Comparison of ENCODE assay signal across 15 cellular contexts in the genomic region with DNA sequence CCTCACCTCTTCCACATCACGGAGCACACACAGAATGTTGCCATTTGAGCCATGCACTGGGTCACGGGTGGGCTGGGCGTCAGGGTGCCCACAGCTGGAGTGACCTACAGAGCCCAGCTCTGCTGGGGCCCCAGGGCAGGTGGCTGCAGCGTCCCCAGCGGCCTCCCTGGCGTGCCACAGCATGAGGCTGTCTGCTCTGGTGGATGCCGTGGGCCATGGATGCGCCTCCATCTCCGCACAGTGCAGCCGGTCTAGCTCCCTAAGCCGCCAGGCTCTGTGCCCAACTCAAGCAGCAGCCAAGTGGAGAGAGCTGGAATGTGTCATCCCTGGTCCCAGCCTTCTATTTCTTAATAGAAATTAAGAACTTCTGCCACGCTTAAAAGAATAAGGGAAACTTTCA. TPM values are rescaled to one million over a fixed set of nuclear protein-coding genes. Genes with fewer than 3 reads are reported as not detected.
DNase-seq lines count a peak whose midpoint lies in the region; ATAC-seq and TF ChIP-seq lines count a peak whose summit lies in the region.
"Had no signal": no experiment of that assay in that cellular context is flagged by ENCODE, and none has a peak within 500 bp of the region (broad histone marks: within the 10 kb centered on the region; RNA-seq: fewer than 3 reads in every experiment).

No MANE protein-coding gene starts in this region.

- no peak overlapping the region for H4K91ac ChIP-seq in trophoblast cell (ENCODE audit: low read depth, low read length)

- H3K9me3 ChIP-seq in trophoblast cell (ENCODE audit: insufficient read depth, low read depth, low read length), result no peaks in the 10 kb centered on the region
- H3K9me3 ChIP-seq in Karpas-422 (ENCODE audit: low read length), result no peaks in the 10 kb centered on the region
- H3K9me3 ChIP-seq: tibial artery had no signal

- H3K4me1 ChIP-seq in trophoblast cell (ENCODE audit: control insufficient read depth in 1 of 2, insufficient read depth in 2 of 2, low read length in 2 of 2) (peaks cover 0 to 6% of the 10 kb centered on the region in 2 experiments), Karpas-422 (ENCODE audit: low read length) (no peaks in the 10 kb centered on the region)

- no peak for ATAC-seq in stimulated activated memory B cell treated with anti-CD40 and anti-IgM and Interleukin-4, amounts not matched to agents 10 μg/mL and 1 μg/mL and 100 μg/mL, for 72 hours
- no peak for ATAC-seq in HG03108 (IDR thresholded peaks at IDR 0.05; ENCODE audit: unreplicated experiment)

- no peak overlapping the region for H3K14ac ChIP-seq in trophoblast cell (ENCODE audit: low read length)

- H3K4me2 ChIP-seq in trophoblast cell (ENCODE audit: low read length) (no peak overlapping the region), Karpas-422 (ENCODE audit: low read depth, low read length, poor library complexity, severe bottlenecking) (no peak overlapping the region)

- no peaks in the 10 kb centered on the region for H3K27me3 Mint-ChIP-seq in stimulated activated memory B cell treated with anti-CD40 and anti-IgM and Interleukin-4, amounts not matched to agents 10 μg/mL and 1 μg/mL and 100 μg/mL, for 72 hours
- H3K27me3 Mint-ChIP-seq: activated B cell treated with CpG ODN at 0.5 μM for 24 hours, B cell had no signal

- H3K36me3 ChIP-seq in trophoblast cell (ENCODE audit: control insufficient read depth in 1 of 2, insufficient read depth in 2 of 2, low read length in 2 of 2) (peaks cover 0 to 3% of the 10 kb centered on the region in 2 experiments), Karpas-422 (ENCODE audit: insufficient read depth, low read length) (no peaks in the 10 kb centered on the region)
- H3K36me3 ChIP-seq: tibial artery had no signal

- H3K9ac ChIP-seq in trophoblast cell (ENCODE audit: low read length) (no peak overlapping the region), Karpas-422 (ENCODE audit: low read length) (no peak overlapping the region)

- H3K9me2 ChIP-seq in Karpas-422 (replicated peaks; ENCODE audit: insufficient read depth, low read length), result no peaks in the 10 kb centered on the region

- peak overlapping the region; percentile 86 for H3K4ac ChIP-seq in trophoblast cell (ENCODE audit: low read depth, low read length)

- no peak overlapping the region for H4K12ac ChIP-seq in trophoblast cell (ENCODE audit: low read depth, low read length)

- no peak overlapping the region for H3K4me3 Mint-ChIP-seq in stimulated activated memory B cell treated with anti-CD40 and anti-IgM and Interleukin-4, amounts not matched to agents 10 μg/mL and 1 μg/mL and 100 μg/mL, for 72 hours
- H3K4me3 Mint-ChIP-seq: activated B cell treated with CpG ODN at 0.5 μM for 24 hours, B cell had no signal

- H2BK12ac ChIP-seq in trophoblast cell (ENCODE audit: low read length), result no peak overlapping the region

- no peaks in the 10 kb centered on the region for H3K27me3 ChIP-seq in trophoblast cell (ENCODE audit: insufficient read depth, low read length)
- H3K27me3 ChIP-seq in Karpas-422 (ENCODE audit: low read length), result no peaks in the 10 kb centered on the region
- H3K27me3 ChIP-seq: tibial artery had no signal

- H3K79me1 ChIP-seq in trophoblast cell (ENCODE audit: low read length), result no peaks in the 10 kb centered on the region

- DNase-seq in AG10803 (ENCODE audit: low read depth) (peak; percentile 41), cerebellar cortex (ENCODE audit: low spot score) (peak; percentile 41), hepatic stellate cell (ENCODE audit: low spot score) (peak; percentile 51), trophoblast cell (peak in 1 of 2 donors; percentile 34), KG1 (lab: John Stamatoyannopoulos, UW) (no peak), Karpas-422 (no peak)
- DNase-seq: activated B cell treated with CpG ODN at 0.5 μM for 24 hours; DMS79; NCI-H1105; NCI-H345; stimulated activated CD4-positive, alpha-beta T cell treated with anti-CD3 and anti-CD28 coated beads, Interleukin-15, amount 100 ng/mL, for 24 hours had no signal

- no CpG with 5 or more reads among the region's 12 CpGs for WGBS in trophoblast cell (ENCODE audit: extremely low coverage, insufficient coverage, insufficient read length)

- TF ChIP-seq CTCF in AG10803 (conservative IDR thresholded peaks at IDR 0.05; ENCODE audit: low read length), result no peak

- H3K79me2 ChIP-seq in trophoblast cell (ENCODE audit: control insufficient read depth, insufficient read depth, low read length, poor library complexity) (peaks cover 4% of the 10 kb centered on the region), Karpas-422 (ENCODE audit: low read length) (no peaks in the 10 kb centered on the region)

- no peak overlapping the region for H3K18ac ChIP-seq in trophoblast cell (ENCODE audit: low read length)

- H2AFZ ChIP-seq in trophoblast cell (ENCODE audit: insufficient read depth, low read length, poor library complexity) (no peak overlapping the region), Karpas-422 (ENCODE audit: low read length) (no peak overlapping the region)

- H3K36me3 Mint-ChIP-seq in stimulated activated memory B cell treated with anti-CD40 and anti-IgM and Interleukin-4, amounts not matched to agents 10 μg/mL and 1 μg/mL and 100 μg/mL, for 72 hours, result no peaks in the 10 kb centered on the region

- no peak overlapping the region for H2BK120ac ChIP-seq in trophoblast cell (ENCODE audit: insufficient read depth, low read length, poor library complexity)

- no peak overlapping the region for H3K23ac ChIP-seq in trophoblast cell (ENCODE audit: low read length)

- H3K27ac Mint-ChIP-seq in stimulated activated memory B cell treated with anti-CD40 and anti-IgM and Interleukin-4, amounts not matched to agents 10 μg/mL and 1 μg/mL and 100 μg/mL, for 72 hours, result no peak overlapping the region
- H3K27ac Mint-ChIP-seq: activated B cell treated with CpG ODN at 0.5 μM for 24 hours, B cell had no signal

- no peak overlapping the region for H2BK5ac ChIP-seq in trophoblast cell (ENCODE audit: low read depth, low read length, poor library complexity)

- no peak overlapping the region for H4K8ac ChIP-seq in trophoblast cell (ENCODE audit: low read depth, low read length)

- H3K9me3 Mint-ChIP-seq in stimulated activated memory B cell treated with anti-CD40 and anti-IgM and Interleukin-4, amounts not matched to agents 10 μg/mL and 1 μg/mL and 100 μg/mL, for 72 hours, result no peaks in the 10 kb centered on the region
- H3K9me3 Mint-ChIP-seq: activated B cell treated with CpG ODN at 0.5 μM for 24 hours had no signal

- no peaks in the 10 kb centered on the region for H4K20me1 ChIP-seq in Karpas-422 (ENCODE audit: insufficient read depth, low read depth, low read length)

- H2AK5ac ChIP-seq in trophoblast cell (ENCODE audit: low read length), result no peak overlapping the region

- H3K4me1 Mint-ChIP-seq in stimulated activated memory B cell treated with anti-CD40 and anti-IgM and Interleukin-4, amounts not matched to agents 10 μg/mL and 1 μg/mL and 100 μg/mL, for 72 hours, result peaks cover 6% of the 10 kb centered on the region

- no peak overlapping the region for H3K27ac ChIP-seq in trophoblast cell (ENCODE audit: low read depth, low read length)
- H3K27ac ChIP-seq in Karpas-422 (ENCODE audit: low read length), result no peak overlapping the region
- H3K27ac ChIP-seq: tibial artery had no signal

- no peak overlapping the region for H3K4me3 ChIP-seq in AG10803 (ENCODE audit: low read length)
- no peak overlapping the region for H3K4me3 ChIP-seq in trophoblast cell (ENCODE audit: low read depth, low read length)
- H3K4me3 ChIP-seq in Karpas-422 (ENCODE audit: low read length), result no peak overlapping the region
- H3K4me3 ChIP-seq: tibial artery had no signal

RNA-seq across cellular contexts. Expression of gene ATP11A, which starts 59.1 kb away (rescaled TPM):
- 28.9 and 29.2 TPM in 2 replicates for polyA plus RNA-seq in trophoblast cell (2013)
- 0.11 and 0.83 TPM in 2 replicates for total RNA-seq in Karpas-422 (2014; rRNA removed; shearing (Covaris generic); ENCODE audit: low replicate concordance)

Comparison
In these comparisons a context has a peak if more than half of its experiments do, and no peak if none do; other contexts are left out.
1. DNase-seq: peak in AG10803 (single experiment), cerebellar cortex (single experiment) and hepatic stellate cell (single experiment); none in KG1 (single experiment) and Karpas-422 (single experiment).